In the genomic region with DNA sequence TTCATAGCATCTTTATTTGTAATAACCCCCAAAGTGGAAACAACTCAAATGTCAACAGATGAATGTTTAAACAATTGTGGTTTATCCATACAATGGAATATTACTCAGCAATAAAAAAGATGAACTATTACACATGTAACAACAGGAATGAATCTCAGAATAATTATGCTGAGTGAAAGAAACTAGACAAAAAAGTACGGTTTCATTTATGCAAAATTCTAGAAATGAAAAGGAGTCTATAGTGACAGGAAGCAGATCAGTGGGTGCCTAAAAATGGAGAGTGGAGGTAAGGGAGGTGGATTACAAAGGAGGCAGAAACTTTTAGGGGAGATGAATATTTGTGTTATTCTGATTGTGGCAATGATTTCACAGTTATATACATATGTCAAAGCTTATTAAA, we compare ENCODE assay signal across 17 cellular contexts. TPM values are rescaled to one million over a fixed set of nuclear protein-coding genes. Genes with fewer than 3 reads are reported as not detected.
A peak's percentile ranks its signal among the peaks of the same experiment; 100 is the strongest.
DNase-seq lines count a peak whose midpoint lies in the region; ATAC-seq and TF ChIP-seq lines count a peak whose summit lies in the region.
"Had no signal": no experiment of that assay in that cellular context is flagged by ENCODE, and none has a peak within 500 bp of the region (broad histone marks: within the 10 kb centered on the region; RNA-seq: fewer than 3 reads in every experiment).

No MANE protein-coding gene starts in this region.

- H3K4me1 ChIP-seq in heart right ventricle (peaks cover 0 to 59% (median 38%) of the 10 kb centered on the region in 9 donors), left lung (peaks cover under 1 to 49% of the 10 kb centered on the region in 2 donors), upper lobe of left lung (peaks cover 7 to 32% (median 24%) of the 10 kb centered on the region in 4 donors), aorta (ENCODE audit: control insufficient read depth in 1 of 2, insufficient read depth in 2 of 2, low read length in 2 of 2) (no peaks in the 10 kb centered on the region)
- H3K4me1 ChIP-seq: breast epithelium had no signal

- peaks cover 51% of the 10 kb centered on the region for H3K4me1 Mint-ChIP-seq in activated CD8-positive, alpha-beta T cell treated with anti-CD3 and anti-CD28 coated beads for 36 hours (ENCODE audit: low read depth)

- H3K27ac ChIP-seq in heart right ventricle = peak overlapping the region; percentile 18 to 94 (median 84)
- H3K27ac ChIP-seq in left lung = peak overlapping the region; percentile 49 to 59
- H3K27ac ChIP-seq in upper lobe of left lung = peak overlapping the region; percentile 69 to 93 (median 91)
- H3K27ac ChIP-seq in aorta (ENCODE audit: low read depth in 1 of 2, low read length in 2 of 2) = no peak overlapping the region

- WGBS in heart right ventricle, 2 donors = 82 to 93% methylated on average over 1 of the region's 1 CpG
- 93 to 95% methylated on average over 1 of the region's 1 CpG for WGBS in upper lobe of left lung, 2 donors
- 97% methylated on average over 1 of the region's 1 CpG for WGBS in aorta, 2 donors

- peak overlapping the region in 2 of 10 donors; percentile 11 to 21 for H3K4me3 ChIP-seq in heart right ventricle
- no peak overlapping the region for H3K4me3 ChIP-seq in left lung
- H3K4me3 ChIP-seq in upper lobe of left lung = no peak overlapping the region
- no peak overlapping the region for H3K4me3 ChIP-seq in aorta (ENCODE audit: low read length in 2 of 2)
- H3K4me3 ChIP-seq: breast epithelium, smooth muscle cell had no signal

- TF ChIP-seq EP300 in upper lobe of left lung (IDR thresholded peaks at IDR 0.05) = no peak

- intact Hi-C loops in heart right ventricle (cut with DNase I) (loop anchor here in 2 of 10 donors (2.0 to 10.0 kb wide), 2 partner anchors 93 to 109 kb away; no protein-coding TSS in a partner anchor), cardiac septum (cut with DNase I) (loop anchor here (10.0 kb wide), 1 partner anchor 89 kb away; no protein-coding TSS in a partner anchor), left lung (cut with DNase I) (loop anchor here in 1 of 2 donors (10.0 kb wide), 1 partner anchor 109 kb away; no protein-coding TSS in a partner anchor), aorta (cut with DNase I) (no loop called here)
- intact Hi-C loops in activated CD8-positive, alpha-beta T cell treated with anti-CD3 and anti-CD28 coated beads for 36 hours (cut with micrococcal nuclease) = loop anchor here (2.0 to 10.0 kb wide), 2 partner anchors 63 to 369 kb away; partner anchors contain the start of gene HIF1A

- peaks cover 0 to 21% (median 14%) of the 10 kb centered on the region in 7 donors for H3K27me3 ChIP-seq in heart right ventricle
- H3K27me3 ChIP-seq in left lung = peaks cover 0 to 21% of the 10 kb centered on the region in 2 donors
- no peaks in the 10 kb centered on the region for H3K27me3 ChIP-seq in upper lobe of left lung
- H3K27me3 ChIP-seq in aorta (ENCODE audit: control insufficient read depth in 1 of 2, insufficient read depth in 2 of 2, low read length in 1 of 2) = no peaks in the 10 kb centered on the region
- H3K27me3 ChIP-seq: breast epithelium had no signal

- peak overlapping the region; percentile 93 for H3K27ac Mint-ChIP-seq in activated CD8-positive, alpha-beta T cell treated with anti-CD3 and anti-CD28 coated beads for 36 hours
- H3K27ac Mint-ChIP-seq: activated B cell treated with CpG ODN at 0.5 μM for 24 hours, HFFc6 had no signal

- H3K9me3 ChIP-seq in heart right ventricle (peaks cover 0 to 12% (median 0%) of the 10 kb centered on the region in 11 donors), left lung (no peaks in the 10 kb centered on the region), upper lobe of left lung (no peaks in the 10 kb centered on the region), aorta (ENCODE audit: control insufficient read depth, low read length) (no peaks in the 10 kb centered on the region)

- H3K36me3 Mint-ChIP-seq in activated CD8-positive, alpha-beta T cell treated with anti-CD3 and anti-CD28 coated beads for 36 hours (ENCODE audit: low read depth) = peaks cover 71% of the 10 kb centered on the region

- peak overlapping the region; percentile 99 for H3K4me3 Mint-ChIP-seq in activated CD8-positive, alpha-beta T cell treated with anti-CD3 and anti-CD28 coated beads for 36 hours
- H3K4me3 Mint-ChIP-seq: activated B cell treated with CpG ODN at 0.5 μM for 24 hours, HFFc6 had no signal

- DNase-seq in heart right ventricle (no peak), cardiac septum (ENCODE audit: low spot score) (no peak), left lung (no peak), upper lobe of left lung (no peak), GM13976 (ENCODE audit: low spot score) (no peak), aorta (no peak)
- no peak for DNase-seq in activated CD8-positive, alpha-beta T cell treated with anti-CD3 and anti-CD28 coated beads for 36 hours
- DNase-seq: activated B cell treated with CpG ODN at 0.5 μM for 24 hours, GF-D8, HFFc6, left colon, NCI-H1092, NCI-H774 had no signal

- no peak for TF ChIP-seq POLR2A in upper lobe of left lung (IDR thresholded peaks at IDR 0.05)

- TF ChIP-seq CTCF in heart right ventricle (IDR thresholded peaks at IDR 0.05) = no peak
- TF ChIP-seq CTCF in activated CD8-positive, alpha-beta T cell treated with anti-CD3 and anti-CD28 coated beads for 36 hours (IDR thresholded peaks at IDR 0.05) = no peak
- no peak for TF ChIP-seq CTCF in left lung (IDR thresholded peaks at IDR 0.05)
- no peak for TF ChIP-seq CTCF in upper lobe of left lung (IDR thresholded peaks at IDR 0.05)
- TF ChIP-seq CTCF in GM13976 (IDR thresholded peaks at IDR 0.05; ENCODE audit: borderline replicate concordance, control extremely low read depth, extremely low read depth, insufficient read depth, missing control alignments) = no peak

- CTCF ChIA-PET in activated CD8-positive, alpha-beta T cell treated with anti-CD3 and anti-CD28 coated beads for 36 hours (lab: Charles Lee) = no interaction called here

- H3K27me3 Mint-ChIP-seq in activated CD8-positive, alpha-beta T cell treated with anti-CD3 and anti-CD28 coated beads for 36 hours = no peaks in the 10 kb centered on the region

- POLR2A ChIA-PET in activated CD8-positive, alpha-beta T cell treated with anti-CD3 and anti-CD28 coated beads for 36 hours (lab: Charles Lee) = interaction anchor here (1.6 to 6.5 kb wide), 2 partner anchors 18 to 60 kb away, joined by 8 to 54 read pairs; no protein-coding TSS in a partner anchor

- peaks cover 2% of the 10 kb centered on the region for H3K9me3 Mint-ChIP-seq in activated CD8-positive, alpha-beta T cell treated with anti-CD3 and anti-CD28 coated beads for 36 hours
- H3K9me3 Mint-ChIP-seq: activated B cell treated with CpG ODN at 0.5 μM for 24 hours, HFFc6 had no signal

- ATAC-seq in heart right ventricle (no peak), left lung (no peak), upper lobe of left lung (ENCODE audit: low FRiP score in 2 of 2) (no peak), aorta (ENCODE audit: low FRiP score) (no peak), GM18907 (IDR thresholded peaks at IDR 0.05; ENCODE audit: unreplicated experiment) (no peak)
- ATAC-seq in activated CD8-positive, alpha-beta T cell treated with anti-CD3 and anti-CD28 coated beads for 36 hours = no peak
- ATAC-seq: left colon had no signal

- in situ Hi-C loops in GM13976 (cut with MboI; ENCODE audit: low sequenced_read_pairs, unreplicated experiment) = loop anchor here (10.0 kb wide), 1 partner anchor 109 kb away; no protein-coding TSS in a partner anchor

- H3K36me3 ChIP-seq in heart right ventricle (no peaks in the 10 kb centered on the region), left lung (no peaks in the 10 kb centered on the region), upper lobe of left lung (no peaks in the 10 kb centered on the region), aorta (ENCODE audit: control insufficient read depth in 1 of 2, insufficient read depth in 2 of 2, low read length in 1 of 2) (no peaks in the 10 kb centered on the region)
- H3K36me3 ChIP-seq: breast epithelium had no signal

RNA-seq across cellular contexts. Expression of gene PRKCH, which starts 4.8 kb away (rescaled TPM):
- total RNA-seq in heart right ventricle (10 to 100 TPM; 12.4 to 25.1 (median 18.3) TPM), cardiac septum (17.0 TPM), left lung (10 to 100 TPM; 35.2 to 48.8 TPM), upper lobe of left lung (100 to 1,000 TPM in 1 of 6 donors, 10 to 100 TPM in 5; 54.0 to 102 (median 76.6) TPM), aorta (10 to 100 TPM; 32.2 to 77.2 TPM)
- polyA plus RNA-seq in heart right ventricle (10 to 100 TPM in 1 of 2 donors, 1 to 10 TPM in 1; 8.3 to 18.1 TPM), aorta (10 to 100 TPM in 1 of 2 donors, 1 to 10 TPM in 1; 1.8 to 34.9 TPM)
- total RNA-seq in activated CD8-positive, alpha-beta T cell treated with anti-CD3 and anti-CD28 coated beads for 36 hours = 100 to 1,000 TPM; 193 to 194 TPM

RNA-seq across cellular contexts. Expression of gene TMEM30B, which starts 45.0 kb away (rescaled TPM):
- total RNA-seq in heart right ventricle (1 to 10 TPM in 3 of 10 donors, under 1 TPM in 7; 0.32 to 1.9 (median 0.71) TPM), cardiac septum (5.2 TPM), left lung (10 to 100 TPM; 15.7 to 20.9 TPM), upper lobe of left lung (10 to 100 TPM; 15.7 to 59.7 (median 26.4) TPM), aorta (10 to 100 TPM; 54.8 to 81.7 TPM)
- polyA plus RNA-seq in heart right ventricle (under 1 TPM; 0.15 to 0.35 TPM), aorta (1 to 10 TPM; 7.5 to 9.9 TPM)
- total RNA-seq in activated CD8-positive, alpha-beta T cell treated with anti-CD3 and anti-CD28 coated beads for 36 hours = 1 to 10 TPM; 1.7 to 1.8 TPM
- total RNA-seq: activated B cell treated with CpG ODN at 0.5 μM for 24 hours, HFFc6, RPMI7951 had no signal

Comparison
In these comparisons a context has a peak if more than half of its experiments do, and no peak if none do; other contexts are left out.
1. H3K27ac ChIP-seq: peak in heart right ventricle (10 of 10), left lung (2 of 2) and upper lobe of left lung (4 of 4); none in aorta (0 of 2).
2. intact Hi-C loops: an anchor here in cardiac septum (10.0 kb wide) and activated CD8-positive, alpha-beta T cell treated with anti-CD3 and anti-CD28 coated beads for 36 hours (2.0 to 10.0 kb wide); none called in aorta.